ENCODE assay signal across 15 cellular contexts in the genomic region with DNA sequence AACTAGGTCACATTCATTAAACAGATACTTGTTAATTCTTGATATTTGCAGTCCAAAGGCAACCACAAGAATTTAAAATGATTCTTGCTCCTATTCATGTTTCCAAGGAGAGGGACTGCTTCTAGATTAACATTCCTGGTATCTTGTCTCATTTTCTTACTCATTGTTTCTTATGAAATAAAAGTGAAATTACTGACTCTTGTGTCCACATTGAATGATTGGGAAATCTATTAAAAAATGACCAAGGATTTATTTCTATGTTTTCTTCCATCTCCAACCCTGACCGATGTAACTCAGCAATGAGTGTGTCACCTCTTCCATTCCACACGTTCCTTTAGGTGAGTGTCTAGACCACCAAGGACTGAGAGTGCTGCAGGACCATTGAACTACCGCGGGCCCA.
DNase-seq lines count a peak whose midpoint lies in the region; ATAC-seq and TF ChIP-seq lines count a peak whose summit lies in the region.
"Had no signal": no experiment of that assay in that cellular context is flagged by ENCODE, and none has a peak within 500 bp of the region (broad histone marks: within the 10 kb centered on the region; RNA-seq: fewer than 3 reads in every experiment).

No MANE protein-coding gene starts in this region.

- H3K14ac ChIP-seq in IMR-90 (replicated peaks; ENCODE audit: low read depth, low read length), result no peak overlapping the region

- H3K4me3 Mint-ChIP-seq in immature natural killer cell, result no peak overlapping the region
- H3K4me3 Mint-ChIP-seq: activated CD8-positive, alpha-beta T cell treated with anti-CD3 and anti-CD28 coated beads, Interleukin-2, amount 10 ng/mL, durations not matched to agents 7 days and 5 days; H9; natural killer cell had no signal

- POLR2A ChIA-PET in AG04449 (lab: Yijun Ruan, JAX), result no interaction called here
- POLR2A ChIA-PET in IMR-90 (lab: Charles Lee; ENCODE audit: unreplicated experiment), result no interaction called here

- H3K56ac ChIP-seq in IMR-90 (ENCODE audit: extremely low read depth, insufficient read depth, low read length), result no peak overlapping the region

- H2AK9ac ChIP-seq in IMR-90 (replicated peaks; ENCODE audit: low read depth, low read length, poor library complexity), result no peak overlapping the region

- H3K9me3 Mint-ChIP-seq in immature natural killer cell, result peaks cover under 1 to 21% (median 12%) of the 10 kb centered on the region in 6 donors
- H3K9me3 Mint-ChIP-seq: H9 had no signal

- H3K79me1 ChIP-seq in IMR-90 (ENCODE audit: low read depth in 1 of 2, low read length in 2 of 2), result no peaks in the 10 kb centered on the region

- H4K91ac ChIP-seq in IMR-90 (ENCODE audit: insufficient read depth, low read depth, low read length), result no peak overlapping the region

- no peak overlapping the region for H2BK5ac ChIP-seq in IMR-90 (ENCODE audit: low read depth, low read length, poor library complexity, severe bottlenecking)

- no peak for TF ChIP-seq CTCF in AG04449 (IDR thresholded peaks at IDR 0.05; ENCODE audit: insufficient read depth, low read length, missing control alignments)
- TF ChIP-seq CTCF in IMR-90 (conservative IDR thresholded peaks at IDR 0.05; ENCODE audit: low read depth, low read length), result no peak
- TF ChIP-seq CTCF in esophagus squamous epithelium (IDR thresholded peaks at IDR 0.05), result no peak

- intact Hi-C loops in IMR-90 (cut with micrococcal nuclease) (no loop called here), esophagus squamous epithelium (cut with DNase I) (no loop called here)

- H3K27ac ChIP-seq in IMR-90 (ENCODE audit: insufficient read depth, low read length) (no peak overlapping the region), esophagus squamous epithelium (peak overlapping the region in 1 of 4 donors; percentile 7)
- H3K27ac ChIP-seq: thoracic aorta had no signal

- H3K9me3 ChIP-seq in IMR-90 (ENCODE audit: control insufficient read depth, insufficient read depth, low read length) (no peaks in the 10 kb centered on the region), esophagus squamous epithelium (no peaks in the 10 kb centered on the region)
- H3K9me3 ChIP-seq: thoracic aorta had no signal

- H3K27me3 ChIP-seq in IMR-90 (ENCODE audit: control insufficient read depth, insufficient read depth, low read length), result no peaks in the 10 kb centered on the region
- no peaks in the 10 kb centered on the region for H3K27me3 ChIP-seq in esophagus squamous epithelium

- no TSS peak for BruUV-seq in IMR-90 (replicated peaks; lab: Mats Ljungman, UMichigan)

- dilution Hi-C loops in IMR-90 (cut with HindIII; ENCODE audit: low sequenced_read_pairs, unreplicated experiment), result no loop called here

- no peak overlapping the region; a peak in 1 of 4 replicates for H4K8ac ChIP-seq in IMR-90 (ENCODE audit: low read depth in 2 of 2, low read length in 2 of 2)

- DNase-seq in AG04449 (ENCODE audit: low read depth, low spot score) (peak; percentile 21), IMR-90 (peak; percentile 71), dedifferentiated amniotic fluid mesenchymal stem cell (ENCODE audit: extremely low spot score) (peak; percentile 64), kidney glomerular epithelial cell (lab: John Stamatoyannopoulos, UW) (peak; percentile 59), SW 1271 (lab: John Stamatoyannopoulos, UW) (no peak), immature natural killer cell (no peak), esophagus squamous epithelium (lab: John Stamatoyannopoulos, UW) (no peak), SK-N-DZ (ENCODE audit: low spot score) (no peak)
- DNase-seq: activated CD8-positive, alpha-beta T cell treated with anti-CD3 and anti-CD28 coated beads, Interleukin-2, amount 10 ng/mL, durations not matched to agents 7 days and 5 days; amygdala; H9; natural killer cell; NCI-H2029 treated with DMSO at 0.1 percent for 48 hours; NCI-H69 had no signal

- no peak overlapping the region for H2BK120ac ChIP-seq in IMR-90 (ENCODE audit: low read depth, low read length)

- no peak overlapping the region; the same call in 1 of the 2 replicates for H2AK5ac ChIP-seq in IMR-90 (ENCODE audit: low read depth, low read length)

- peak; percentile 70 for ATAC-seq in IMR-90 (ENCODE audit: low read depth)
- ATAC-seq: activated CD8-positive, alpha-beta T cell treated with anti-CD3 and anti-CD28 coated beads, Interleukin-2, amount 10 ng/mL, durations not matched to agents 7 days and 5 days; natural killer cell had no signal

- no peak overlapping the region for H3K9ac ChIP-seq in IMR-90 (ENCODE audit: low read depth, low read length)

- no peak for TF ChIP-seq POLR2A in IMR-90 (IDR thresholded peaks at IDR 0.05; ENCODE audit: low read depth, low read length)
- TF ChIP-seq POLR2A in esophagus squamous epithelium (IDR thresholded peaks at IDR 0.05), result no peak

- H2AFZ ChIP-seq in IMR-90 (replicated peaks; ENCODE audit: low read length, poor library complexity), result no peak overlapping the region

- H3K4me1 Mint-ChIP-seq in immature natural killer cell, result no peaks in the 10 kb centered on the region
- H3K4me1 Mint-ChIP-seq: H9, natural killer cell had no signal

- no peaks in the 10 kb centered on the region for H3K36me3 Mint-ChIP-seq in immature natural killer cell
- H3K36me3 Mint-ChIP-seq: natural killer cell had no signal

- no peak overlapping the region for H2BK20ac ChIP-seq in IMR-90 (ENCODE audit: low read depth, low read length)

- H4K20me1 ChIP-seq in IMR-90 (ENCODE audit: insufficient read depth, low read length), result no peaks in the 10 kb centered on the region

- no peaks in the 10 kb centered on the region for H3K9me1 ChIP-seq in IMR-90 (ENCODE audit: insufficient read depth, low read length)

- H3K27me3 Mint-ChIP-seq in immature natural killer cell (ENCODE audit: low read depth in 3 of 3), result peaks cover 0 to 2% (median 0%) of the 10 kb centered on the region in 3 donors

- in situ Hi-C loops in IMR-90 (cut with MboI; ENCODE audit: low sequenced_read_pairs), result no loop called here

- no peak overlapping the region for H3K18ac ChIP-seq in IMR-90 (ENCODE audit: low read depth, low read length)

- no peak overlapping the region for H4K5ac ChIP-seq in IMR-90 (ENCODE audit: low read depth, low read length)

- H3K4me1 ChIP-seq in IMR-90 (ENCODE audit: control insufficient read depth, insufficient read depth, low read length), result no peaks in the 10 kb centered on the region; the same call in 1 of the 2 replicates
- H3K4me1 ChIP-seq in esophagus squamous epithelium, result no peaks in the 10 kb centered on the region

- no peak overlapping the region for H3K4me3 ChIP-seq in AG04449 (ENCODE audit: low read depth, low read length)
- H3K4me3 ChIP-seq in IMR-90 (ENCODE audit: insufficient read depth, low read depth, low read length), result no peak overlapping the region
- no peak overlapping the region for H3K4me3 ChIP-seq in esophagus squamous epithelium
- H3K4me3 ChIP-seq: thoracic aorta had no signal

- no peak overlapping the region for H3K23ac ChIP-seq in IMR-90 (ENCODE audit: low read depth, low read length)

- no peak overlapping the region for H3K27ac Mint-ChIP-seq in immature natural killer cell
- H3K27ac Mint-ChIP-seq: activated CD8-positive, alpha-beta T cell treated with anti-CD3 and anti-CD28 coated beads, Interleukin-2, amount 10 ng/mL, durations not matched to agents 7 days and 5 days; H9; natural killer cell had no signal

- no CpG with 5 or more reads among the region's 4 CpGs for WGBS in IMR-90 (ENCODE audit: extremely low coverage in 2 of 2, insufficient read length in 1 of 2), 2 experiments
- 75 to 80% methylated on average over 4 of the region's 4 CpGs for WGBS in esophagus squamous epithelium, 2 donors

- no peak overlapping the region for H3K4me2 ChIP-seq in IMR-90 (ENCODE audit: low read depth, low read length)

- H2BK15ac ChIP-seq in IMR-90 (ENCODE audit: low read depth, low read length), result no peak overlapping the region

- TF ChIP-seq RAD21 in IMR-90 (IDR thresholded peaks at IDR 0.05; ENCODE audit: low read length), result no peak

- H3K36me3 ChIP-seq in IMR-90 (ENCODE audit: control insufficient read depth, insufficient read depth, low read length), result no peaks in the 10 kb centered on the region
- H3K36me3 ChIP-seq in esophagus squamous epithelium, result no peaks in the 10 kb centered on the region
- H3K36me3 ChIP-seq: thoracic aorta had no signal

- CTCF ChIA-PET in AG04449 (lab: Yijun Ruan, JAX) (no interaction called here), IMR-90 (lab: Yijun Ruan, JAX) (interaction anchor here (0.6 kb wide), 1 partner anchor 420 kb away, joined by 3 read pairs; no protein-coding TSS in a partner anchor)

- 0 out of 2 replicates have a peak overlapping the region, but pooled peaks have one; percentile 57 for H3K4ac ChIP-seq in IMR-90 (ENCODE audit: low read depth, low read length)

TF ChIP-seq in IMR-90, 13 proteins besides CTCF, POLR2A, EP300 and RAD21:
- TF ChIP-seq MXI1 (IDR thresholded peaks at IDR 0.05; ENCODE audit: borderline replicate concordance, low read depth, low read length) (no peak), SMC3 (IDR thresholded peaks at IDR 0.05; ENCODE audit: low read depth, low read length) (no peak), RCOR1 (IDR thresholded peaks at IDR 0.05; ENCODE audit: insufficient replicate concordance, low read length) (no peak), NFE2L2 (IDR thresholded peaks at IDR 0.05; ENCODE audit: low read depth, low read length) (no peak), CHD1 (IDR thresholded peaks at IDR 0.05; ENCODE audit: low read depth, low read length) (no peak), MAFK (IDR thresholded peaks at IDR 0.05; ENCODE audit: low read depth, low read length) (no peak), FOS (IDR thresholded peaks at IDR 0.05; ENCODE audit: low read depth, low read length) (0 out of 2 replicates have a peak, but pooled peaks have one; percentile 5), CEBPB (IDR thresholded peaks at IDR 0.05; ENCODE audit: low read depth, low read length) (peak; percentile 87), BHLHE40 (IDR thresholded peaks at IDR 0.05; ENCODE audit: low read depth, low read length) (no peak)
- TF ChIP-seq, protein P1, sequence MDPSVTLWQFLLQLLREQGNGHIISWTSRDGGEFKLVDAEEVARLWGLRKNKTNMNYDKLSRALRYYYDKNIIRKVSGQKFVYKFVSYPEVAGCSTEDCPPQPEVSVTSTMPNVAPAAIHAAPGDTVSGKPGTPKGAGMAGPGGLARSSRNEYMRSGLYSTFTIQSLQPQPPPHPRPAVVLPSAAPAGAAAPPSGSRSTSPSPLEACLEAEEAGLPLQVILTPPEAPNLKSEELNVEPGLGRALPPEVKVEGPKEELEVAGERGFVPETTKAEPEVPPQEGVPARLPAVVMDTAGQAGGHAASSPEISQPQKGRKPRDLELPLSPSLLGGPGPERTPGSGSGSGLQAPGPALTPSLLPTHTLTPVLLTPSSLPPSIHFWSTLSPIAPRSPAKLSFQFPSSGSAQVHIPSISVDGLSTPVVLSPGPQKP (IDR thresholded peaks at IDR 0.05; ENCODE audit: borderline replicate concordance, low read depth, low read length), result no peak

Comparison
In these comparisons a context has a peak if more than half of its experiments do, and no peak if none do; other contexts are left out.
1. DNase-seq: peak in AG04449 (single experiment), IMR-90 (single experiment), dedifferentiated amniotic fluid mesenchymal stem cell (single experiment) and kidney glomerular epithelial cell (single experiment); none in SW 1271 (0 of 2), immature natural killer cell (0 of 3), esophagus squamous epithelium (single experiment) and SK-N-DZ (single experiment).